Comparison of ENCODE assay signal across 16 cellular contexts in genomic region chr11:102205805-102206204, GRCh38.
A peak's percentile ranks its signal among the peaks of the same experiment; 100 is the strongest.
DNase-seq lines count a peak whose midpoint lies in the region; ATAC-seq, FAIRE-seq and TF ChIP-seq lines count a peak whose summit lies in the region.
"Had no signal": no experiment of that assay in that cellular context is flagged by ENCODE, and none has a peak within 500 bp of the region (broad histone marks: within the 10 kb centered on the region; RNA-seq: fewer than 3 reads in every experiment).

No MANE protein-coding gene starts in this region.

- intact Hi-C loops in MCF 10A (cut with micrococcal nuclease), result no loop called here
- intact Hi-C loops in breast epithelium (cut with DNase I; ENCODE audit: low total_unique reads), result no loop called here
- intact Hi-C loops in GM12878 (cut with micrococcal nuclease; ENCODE audit: unreplicated experiment), result no loop called here
- intact Hi-C loops in CD4-positive, alpha-beta T cell (cut with DNase I, micrococcal nuclease), result no loop called here

- POLR2A ChIA-PET in MCF 10A (lab: Yijun Ruan, JAX) (interaction anchor here (1.3 kb wide), 1 partner anchor 11 kb away, joined by 3 read pairs; no protein-coding TSS in a partner anchor), GM12878 (lab: Charles Lee) (no interaction called here)
- POLR2A ChIA-PET in CD4-positive, alpha-beta T cell (lab: Charles Lee), result no interaction called here

- H3K36me3 Mint-ChIP-seq in MCF 10A (ENCODE audit: insufficient read depth, unreplicated experiment), result peaks cover 81% of the 10 kb centered on the region
- peaks cover 29% of the 10 kb centered on the region for H3K36me3 Mint-ChIP-seq in GM23338 (ENCODE audit: low read depth)
- peaks cover 45% of the 10 kb centered on the region for H3K36me3 Mint-ChIP-seq in progenitor cell of endocrine pancreas (ENCODE audit: insufficient read depth)
- no peaks in the 10 kb centered on the region for H3K36me3 Mint-ChIP-seq in CD4-positive, alpha-beta T cell (ENCODE audit: low read depth)
- H3K36me3 Mint-ChIP-seq: CD4-positive, CD25-positive, alpha-beta regulatory T cell had no signal

- H3K36me3 ChIP-seq in breast epithelium (no peaks in the 10 kb centered on the region), GM23338 (ENCODE audit: insufficient read depth) (no peaks in the 10 kb centered on the region), GM12878 (ENCODE audit: control insufficient read depth in 2 of 2, insufficient read depth in 2 of 2, low read length in 1 of 2) (no peaks in the 10 kb centered on the region)

- H3K9me3 Mint-ChIP-seq in MCF 10A (ENCODE audit: unreplicated experiment) (no peaks in the 10 kb centered on the region), GM23338 (no peaks in the 10 kb centered on the region; the same call in 2 of the 3 replicates), progenitor cell of endocrine pancreas (ENCODE audit: low read depth) (no peaks in the 10 kb centered on the region)
- no peaks in the 10 kb centered on the region for H3K9me3 Mint-ChIP-seq in CD4-positive, alpha-beta T cell

- H3K27me3 Mint-ChIP-seq in MCF 10A (ENCODE audit: insufficient read depth, unreplicated experiment), result no peaks in the 10 kb centered on the region
- H3K27me3 Mint-ChIP-seq in GM23338 (ENCODE audit: insufficient read depth, low read depth, poor library complexity), result no peaks in the 10 kb centered on the region
- no peaks in the 10 kb centered on the region for H3K27me3 Mint-ChIP-seq in progenitor cell of endocrine pancreas
- peaks cover 28% of the 10 kb centered on the region for H3K27me3 Mint-ChIP-seq in CD4-positive, alpha-beta T cell

- no peak for TF ChIP-seq EP300 in GM12878 (IDR thresholded peaks at IDR 0.05; ENCODE audit: borderline replicate concordance in 1 of 2, control insufficient read depth in 1 of 2, low read depth in 2 of 2, low read length in 2 of 2)

- SMC1A ChIA-PET in GM12878 (lab: Charles Lee; ENCODE audit: uncharacterized antibody, unreplicated experiment), result no interaction called here

- RAD21 ChIA-PET in GM12878 (lab: Charles Lee; ENCODE audit: unreplicated experiment), result no interaction called here

- ATAC-seq in GM23338 (peak; percentile 11; the same call in 1 of the 3 replicates), GM12878 (peak; percentile 45; the same call in 1 of the 3 replicates), HG02938 (IDR thresholded peaks at IDR 0.05; ENCODE audit: unreplicated experiment) (no peak)
- ATAC-seq in CD4-positive, alpha-beta T cell (ENCODE audit: poor library complexity), result no peak

- no peaks in the 10 kb centered on the region for H3K9me3 ChIP-seq in breast epithelium
- no peaks in the 10 kb centered on the region for H3K9me3 ChIP-seq in GM12878 (replicated peaks; ENCODE audit: control insufficient read depth, insufficient read depth, low read length)
- H3K9me3 ChIP-seq in CD4-positive, alpha-beta T cell (ENCODE audit: control insufficient read depth, low read length), result no peaks in the 10 kb centered on the region
- H3K9me3 ChIP-seq: BLaER1 treated with 17β-estradiol and CSF1 and Interleukin-3, amounts not matched to agents 10 nM and 100 nM had no signal

- no peak overlapping the region for H3K27ac ChIP-seq in breast epithelium
- no peak overlapping the region for H3K27ac ChIP-seq in GM23338 (ENCODE audit: low read depth)
- H3K27ac ChIP-seq in GM12878 (ENCODE audit: control insufficient read depth, insufficient read depth), result no peak overlapping the region
- H3K27ac ChIP-seq in CD4-positive, alpha-beta T cell (ENCODE audit: low read depth, low read length), result no peak overlapping the region
- H3K27ac ChIP-seq: BLaER1 treated with 17β-estradiol and CSF1 and Interleukin-3, amounts not matched to agents 10 nM and 100 nM had no signal

- H4K20me1 ChIP-seq in GM23338 (replicated peaks; ENCODE audit: insufficient read depth) (no peaks in the 10 kb centered on the region), GM12878 (ENCODE audit: control insufficient read depth, insufficient read depth) (no peaks in the 10 kb centered on the region)
- H4K20me1 ChIP-seq: BLaER1 treated with 17β-estradiol and CSF1 and Interleukin-3, amounts not matched to agents 10 nM and 100 nM had no signal

- H3K4me1 ChIP-seq in breast epithelium (no peaks in the 10 kb centered on the region), GM23338 (ENCODE audit: insufficient read depth) (peaks cover 71% of the 10 kb centered on the region), GM12878 (ENCODE audit: control insufficient read depth, insufficient read depth, low read length) (no peaks in the 10 kb centered on the region)
- H3K4me1 ChIP-seq: BLaER1 treated with 17β-estradiol and CSF1 and Interleukin-3, amounts not matched to agents 10 nM and 100 nM had no signal

- no peak for TF ChIP-seq POLR2A in breast epithelium (IDR thresholded peaks at IDR 0.05)
- TF ChIP-seq POLR2A in GM12878 (IDR thresholded peaks at IDR 0.05; ENCODE audit: low read depth, low read length), result no peak

- H3K4me2 ChIP-seq in GM23338 (no peak overlapping the region), GM12878 (ENCODE audit: control insufficient read depth, insufficient read depth) (no peak overlapping the region)
- H3K4me2 ChIP-seq: BLaER1 treated with 17β-estradiol and CSF1 and Interleukin-3, amounts not matched to agents 10 nM and 100 nM had no signal

- CTCF ChIA-PET in MCF 10A (lab: Yijun Ruan, JAX) (no interaction called here), GM12878 (lab: Yijun Ruan, JAX) (no interaction called here)
- CTCF ChIA-PET in CD4-positive, alpha-beta T cell (lab: Charles Lee), result no interaction called here

- H3K4me3 Mint-ChIP-seq in MCF 10A (ENCODE audit: unreplicated experiment) (no peak overlapping the region), GM23338 (no peak overlapping the region), progenitor cell of endocrine pancreas (ENCODE audit: low read depth) (no peak overlapping the region)
- H3K4me3 Mint-ChIP-seq in CD4-positive, alpha-beta T cell, result no peak overlapping the region
- H3K4me3 Mint-ChIP-seq: CD4-positive, CD25-positive, alpha-beta regulatory T cell had no signal

- H3K9me2 ChIP-seq in GM23338 (ENCODE audit: insufficient read depth), result no peaks in the 10 kb centered on the region

- FAIRE-seq in GM12878 (lab: Jason Lieb, UNC), result no peak
- FAIRE-seq: D721Med, H54, HTR-8/SVneo had no signal

- no peaks in the 10 kb centered on the region for H3F3A ChIP-seq in GM23338 (replicated peaks; ENCODE audit: low read depth)

- no peak for DNase-seq in MCF 10A (ENCODE audit: unreplicated experiment)
- no peak for DNase-seq in breast epithelium (ENCODE audit: low spot score in 2 of 2)
- no peak for DNase-seq in GM23338 (ENCODE audit: low spot score)
- no peak for DNase-seq in GM12878 (ENCODE audit: low read depth, low spot score)
- no peak for DNase-seq in progenitor cell of endocrine pancreas (ENCODE audit: low spot score, unreplicated experiment)
- DNase-seq in CD4-positive, alpha-beta T cell, result no peak
- DNase-seq: 8988T; CD4-positive, CD25-positive, alpha-beta regulatory T cell; DMS153; DND-41; GDM1 had no signal

- H3K4me1 Mint-ChIP-seq in MCF 10A (ENCODE audit: insufficient read depth, unreplicated experiment), result peaks cover 24% of the 10 kb centered on the region
- H3K4me1 Mint-ChIP-seq in GM23338, result peaks cover 87% of the 10 kb centered on the region
- peaks cover 6% of the 10 kb centered on the region for H3K4me1 Mint-ChIP-seq in progenitor cell of endocrine pancreas (ENCODE audit: low read depth)
- no peaks in the 10 kb centered on the region for H3K4me1 Mint-ChIP-seq in CD4-positive, alpha-beta T cell (ENCODE audit: low read depth)
- H3K4me1 Mint-ChIP-seq: CD4-positive, CD25-positive, alpha-beta regulatory T cell had no signal

- H2AFZ ChIP-seq in GM23338, result no peak overlapping the region
- H2AFZ ChIP-seq in GM12878 (ENCODE audit: control insufficient read depth, low read depth, low read length), result no peak overlapping the region

- H3K27ac Mint-ChIP-seq in MCF 10A (ENCODE audit: low read depth, unreplicated experiment), result peak overlapping the region; percentile 14
- H3K27ac Mint-ChIP-seq in GM23338, result peak overlapping the region; percentile 14; the same call in 1 of the 2 replicates
- H3K27ac Mint-ChIP-seq in progenitor cell of endocrine pancreas, result peak overlapping the region; percentile 42
- no peak overlapping the region for H3K27ac Mint-ChIP-seq in CD4-positive, alpha-beta T cell
- H3K27ac Mint-ChIP-seq: CD4-positive, CD25-positive, alpha-beta regulatory T cell had no signal

- BruUV-seq in MCF 10A (replicated peaks; lab: Mats Ljungman, UMichigan) (no TSS peak), GM12878 (replicated peaks; lab: Mats Ljungman, UMichigan) (no TSS peak)

- TF ChIP-seq RAD21 in GM12878 (IDR thresholded peaks at IDR 0.05; ENCODE audit: insufficient read depth, low read depth, low read length), result no peak

- H3K79me2 ChIP-seq in GM23338 (replicated peaks; ENCODE audit: insufficient read depth), result peaks cover 24% of the 10 kb centered on the region
- no peaks in the 10 kb centered on the region for H3K79me2 ChIP-seq in GM12878 (ENCODE audit: control insufficient read depth, insufficient read depth, low read length)

- H3K4me3 ChIP-seq in breast epithelium, result no peak overlapping the region
- H3K4me3 ChIP-seq in GM23338, result no peak overlapping the region
- no peak overlapping the region for H3K4me3 ChIP-seq in GM12878
- H3K4me3 ChIP-seq: BLaER1 treated with 17β-estradiol and CSF1 and Interleukin-3, amounts not matched to agents 10 nM and 100 nM had no signal

- TF ChIP-seq CTCF in MCF 10A (IDR thresholded peaks at IDR 0.05; ENCODE audit: unreplicated experiment) (no peak), breast epithelium (IDR thresholded peaks at IDR 0.05) (no peak), GM23338 (conservative IDR thresholded peaks at IDR 0.05; ENCODE audit: low read depth in 2 of 2) (peak in 1 of 2 experiments; percentile 15; a peak in 1 of 4 replicates), GM12878 (IDR thresholded peaks at IDR 0.05 in 2 of 3, conservative IDR thresholded peaks at IDR 0.05 in 1 of 3; ENCODE audit: control insufficient read depth in 2 of 3, extremely low read depth in 1 of 3, insufficient read depth in 1 of 3, low read depth in 3 of 3, low read length in 3 of 3) (no peak), progenitor cell of endocrine pancreas (IDR thresholded peaks at IDR 0.05; ENCODE audit: unreplicated experiment) (no peak)
- no peak for TF ChIP-seq CTCF in CD4-positive, alpha-beta T cell (IDR thresholded peaks at IDR 0.05)

- WGBS in GM12878 (ENCODE audit: insufficient coverage, insufficient replicate concordance, low lambda C conversion rate, missing lambda C conversion rate), result 51% methylated on average over 4 of the region's 4 CpGs

- H3K27me3 ChIP-seq in breast epithelium, result no peaks in the 10 kb centered on the region
- H3K27me3 ChIP-seq in GM23338 (ENCODE audit: insufficient read depth), result no peaks in the 10 kb centered on the region
- 0 out of 4 replicates have a peak, but pooled peaks cover 0 to under 1% of the 10 kb centered on the region in 2 experiments for H3K27me3 ChIP-seq in GM12878 (replicated peaks in 1 of 2; ENCODE audit: control insufficient read depth in 2 of 2, insufficient read depth in 2 of 2, low read length in 1 of 2)
- peaks cover 15% of the 10 kb centered on the region for H3K27me3 ChIP-seq in CD4-positive, alpha-beta T cell (ENCODE audit: control insufficient read depth, insufficient read depth, low read length)
- H3K27me3 ChIP-seq: BLaER1 treated with 17β-estradiol and CSF1 and Interleukin-3, amounts not matched to agents 10 nM and 100 nM had no signal

- in situ Hi-C loops in GM12878 (cut with MboI), result no loop called here

- H3K9ac ChIP-seq in GM12878 (ENCODE audit: control insufficient read depth, insufficient read depth, low read length), result no peak overlapping the region
- H3K9ac ChIP-seq: BLaER1 treated with 17β-estradiol and CSF1 and Interleukin-3, amounts not matched to agents 10 nM and 100 nM had no signal

Comparison
In these comparisons a context has a peak if more than half of its experiments do, and no peak if none do; other contexts are left out.
1. ATAC-seq: peak in GM23338 (single experiment) and GM12878 (single experiment); none in CD4-positive, alpha-beta T cell (single experiment) and HG02938 (single experiment).